In the genomic region with DNA sequence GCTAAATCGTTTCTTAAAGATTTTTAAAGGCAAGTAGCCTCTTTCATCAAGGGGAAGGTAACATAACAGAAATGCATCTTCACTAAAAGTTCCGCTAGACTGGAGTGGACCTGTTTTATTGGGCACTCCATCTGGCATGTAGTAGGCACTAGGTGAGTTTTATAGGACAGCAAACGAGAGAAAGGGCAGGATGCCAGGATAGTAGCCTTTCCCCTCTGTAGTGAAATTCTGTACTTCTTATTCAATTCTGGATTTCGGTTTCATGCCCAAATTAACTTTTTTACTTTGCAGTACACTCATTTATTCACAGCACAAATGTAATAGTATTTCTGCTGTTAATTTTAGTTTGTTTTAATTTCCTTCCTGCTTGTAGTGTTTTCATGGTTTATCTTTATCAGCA, we compare ENCODE assay signal across 17 cellular contexts. TPM values are rescaled to one million over a fixed set of nuclear protein-coding genes. Genes with fewer than 3 reads are reported as not detected.
DNase-seq lines count a peak whose midpoint lies in the region; ATAC-seq lines count a peak whose summit lies in the region.
"Had no signal": no experiment of that assay in that cellular context is flagged by ENCODE, and none has a peak within 500 bp of the region (broad histone marks: within the 10 kb centered on the region; RNA-seq: fewer than 3 reads in every experiment).

No MANE protein-coding gene starts in this region.

- ATAC-seq in GM18517 (IDR thresholded peaks at IDR 0.05; ENCODE audit: unreplicated experiment) = peak; percentile 82
- peak; percentile 77 for ATAC-seq in GM19455 (IDR thresholded peaks at IDR 0.05; ENCODE audit: unreplicated experiment)
- ATAC-seq in HG02798 (IDR thresholded peaks at IDR 0.05; ENCODE audit: poor library complexity, unreplicated experiment) = peak; percentile 73
- ATAC-seq in HG03565 (IDR thresholded peaks at IDR 0.05; ENCODE audit: unreplicated experiment) = peak; percentile 81
- ATAC-seq: activated CD8-positive, alpha-beta T cell treated with anti-CD3 and anti-CD28 coated beads for 36 hours; left lung; naive thymus-derived CD4-positive, alpha-beta T cell; sciatic nerve had no signal

- DNase-seq in SK-N-DZ (ENCODE audit: low spot score) (no peak), OCI-M1 (lab: John Stamatoyannopoulos, UW) (no peak), GDM1 (lab: John Stamatoyannopoulos, UW) (no peak), CD1c-positive myeloid dendritic cell (ENCODE audit: extremely low spot score) (no peak)
- DNase-seq: activated CD8-positive, alpha-beta T cell treated with anti-CD3 and anti-CD28 coated beads for 36 hours; activated naive CD4-positive, alpha-beta T cell treated with anti-CD3 and anti-CD28 coated beads for 36 hours; head of caudate nucleus; left lung; naive thymus-derived CD4-positive, alpha-beta T cell; NCI-H2171 treated with DMSO at 0.1 percent for 48 hours; substantia nigra; T-helper 9 cell had no signal

RNA-seq across cellular contexts. Expression of a gene that starts 45.2 kb away (rescaled TPM):
- polyA plus RNA-seq in SK-N-DZ (2014; cell fraction: cytosol; rRNA removed) = 3.9 and 5.0 TPM in 2 replicates
- polyA plus RNA-seq in SK-N-DZ (2014; cell fraction: nucleus; rRNA removed) = 6.5 and 7.1 TPM in 2 replicates

RNA-seq across cellular contexts. Expression of a gene that starts 51.0 kb away (rescaled TPM):
- 14.2 and 19.3 TPM in 2 replicates for polyA plus RNA-seq in SK-N-DZ (2014; cell fraction: cytosol; rRNA removed)
- 17.6 and 21.8 TPM in 2 replicates for polyA plus RNA-seq in SK-N-DZ (2014; cell fraction: nucleus; rRNA removed)
